ENCODE assay signal across 1 cellular context in the genomic region with DNA sequence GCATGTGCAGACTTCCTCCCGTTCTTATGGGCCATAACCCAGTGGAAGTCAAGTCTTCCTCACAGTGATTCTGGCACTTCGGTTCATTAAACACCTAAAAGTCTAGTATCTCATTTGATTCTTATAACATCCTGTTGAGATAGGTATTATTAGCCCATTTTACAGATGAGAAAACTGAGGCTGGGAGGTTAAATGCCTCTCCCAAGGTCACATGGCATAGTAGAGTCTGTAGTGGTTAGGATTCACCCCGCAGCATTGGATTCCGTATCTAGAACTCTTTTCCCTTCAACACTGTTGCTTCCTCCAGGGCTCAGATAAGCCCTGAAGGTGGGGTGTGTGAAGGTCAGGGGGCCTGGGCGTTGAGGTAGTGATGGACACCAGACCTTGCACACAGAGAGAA.
A peak's percentile ranks its signal among the peaks of the same experiment; 100 is the strongest.
TF ChIP-seq lines count a peak whose summit lies in the region.

No MANE protein-coding gene starts in this region.

TF ChIP-seq in K562, 482 proteins besides CTCF, POLR2A, EP300 and RAD21:
- TF ChIP-seq SREBF1 (IDR thresholded peaks at IDR 0.05; ENCODE audit: borderline replicate concordance, low read depth, low read length), result no peak
- no peak for TF ChIP-seq DACH1 (IDR thresholded peaks at IDR 0.05; ENCODE audit: partially characterized antibody)
- no peak for TF ChIP-seq GATAD2A (IDR thresholded peaks at IDR 0.05)
- no peak for TF ChIP-seq ARID3A (IDR thresholded peaks at IDR 0.05; ENCODE audit: borderline replicate concordance, low read depth, low read length)
- TF ChIP-seq NR2F6 (CRISPR knock-in tag; IDR thresholded peaks at IDR 0.05), result no peak
- TF ChIP-seq ADNP (tag; IDR thresholded peaks at IDR 0.05), result peak; percentile 81
- TF ChIP-seq CHD4 (IDR thresholded peaks at IDR 0.05; ENCODE audit: insufficient read depth, insufficient replicate concordance, low read depth, low read length, poor library complexity, severe bottlenecking), result peak; percentile 32
- peak; percentile 74 to 76; a peak in 3 of 4 replicates for TF ChIP-seq KDM1A (IDR thresholded peaks at IDR 0.05)
- no peak for TF ChIP-seq SAP30 (IDR thresholded peaks at IDR 0.05; ENCODE audit: borderline replicate concordance, insufficient read depth, low read depth, low read length, poor library complexity, severe bottlenecking)
- no peak for TF ChIP-seq HMGN3 (IDR thresholded peaks at IDR 0.05; ENCODE audit: borderline replicate concordance, extremely low read depth, insufficient read length, low read depth, low read length)
- no peak for TF ChIP-seq ZNF57 (CRISPR knock-in tag; IDR thresholded peaks at IDR 0.05)
- peak; percentile 88 for TF ChIP-seq BCOR (IDR thresholded peaks at IDR 0.05)
- TF ChIP-seq XRCC3 (IDR thresholded peaks at IDR 0.05), result no peak
- TF ChIP-seq ESRRA (IDR thresholded peaks at IDR 0.05; ENCODE audit: borderline replicate concordance, low read depth), result peak; percentile 91
- TF ChIP-seq, protein P1, sequence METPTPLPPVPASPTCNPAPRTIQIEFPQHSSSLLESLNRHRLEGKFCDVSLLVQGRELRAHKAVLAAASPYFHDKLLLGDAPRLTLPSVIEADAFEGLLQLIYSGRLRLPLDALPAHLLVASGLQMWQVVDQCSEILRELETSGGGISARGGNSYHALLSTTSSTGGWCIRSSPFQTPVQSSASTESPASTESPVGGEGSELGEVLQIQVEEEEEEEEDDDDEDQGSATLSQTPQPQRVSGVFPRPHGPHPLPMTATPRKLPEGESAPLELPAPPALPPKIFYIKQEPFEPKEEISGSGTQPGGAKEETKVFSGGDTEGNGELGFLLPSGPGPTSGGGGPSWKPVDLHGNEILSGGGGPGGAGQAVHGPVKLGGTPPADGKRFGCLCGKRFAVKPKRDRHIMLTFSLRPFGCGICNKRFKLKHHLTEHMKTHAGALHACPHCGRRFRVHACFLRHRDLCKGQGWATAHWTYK (CRISPR knock-in tag; IDR thresholded peaks at IDR 0.05), result no peak
- peak; percentile 61; the same call in 1 of the 2 replicates for TF ChIP-seq SMARCA5 (IDR thresholded peaks at IDR 0.05)
- no peak for TF ChIP-seq SAFB (IDR thresholded peaks at IDR 0.05; ENCODE audit: borderline replicate concordance, low read depth, low read length)
- TF ChIP-seq CBX1 (IDR thresholded peaks at IDR 0.05; ENCODE audit: low read depth), result peak; percentile 40; the same call in 1 of the 2 replicates
- peak; percentile 91 for TF ChIP-seq RBM25 (IDR thresholded peaks at IDR 0.05; ENCODE audit: low read depth, low read length, severe bottlenecking)
- peak in 1 of 2 experiments; percentile 69; a peak in 1 of 4 replicates for TF ChIP-seq RCOR1 (IDR thresholded peaks at IDR 0.05; ENCODE audit: borderline replicate concordance in 1 of 2, low read depth in 2 of 2, low read length in 2 of 2)
- TF ChIP-seq HDAC2 (IDR thresholded peaks at IDR 0.05), result peak; percentile 79
TF ChIP-seq in K562: peak in this region for 10.
